15 cellular contexts compared by ENCODE assay signal in the genomic region with DNA sequence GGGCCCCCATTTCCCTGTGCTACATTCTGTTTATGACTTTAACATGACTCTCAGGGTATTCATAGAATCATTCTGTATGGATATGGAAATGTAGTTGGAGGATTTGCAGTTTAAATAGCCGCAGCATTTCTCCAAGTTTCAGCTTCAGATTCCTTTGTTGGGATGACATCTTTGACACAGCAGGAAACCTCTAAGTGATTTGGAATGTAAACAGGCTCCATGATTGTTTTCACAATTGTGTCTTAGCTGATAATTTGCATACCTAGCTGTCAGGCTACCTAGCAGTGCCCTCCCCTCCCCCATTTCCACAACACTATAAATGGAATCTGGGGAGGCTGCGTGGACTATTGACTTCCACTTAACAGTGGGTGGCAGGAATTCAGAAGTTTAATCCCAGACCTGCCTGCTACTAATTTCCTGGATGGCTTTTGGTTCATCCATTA.
A peak's percentile ranks its signal among the peaks of the same experiment; 100 is the strongest.
DNase-seq lines count a peak whose midpoint lies in the region.
"Had no signal": no experiment of that assay in that cellular context is flagged by ENCODE, and none has a peak within 500 bp of the region (broad histone marks: within the 10 kb centered on the region; RNA-seq: fewer than 3 reads in every experiment).

No MANE protein-coding gene starts in this region.

- peak; percentile 64 for DNase-seq in A172 (ENCODE audit: low spot score)
- DNase-seq in GM04503 (ENCODE audit: low read depth) = peak; percentile 38
- DNase-seq in amniotic epithelial cell (ENCODE audit: low read depth) = peak; percentile 73
- no peak for DNase-seq in caudate nucleus (lab: John Stamatoyannopoulos, UW)
- DNase-seq in DMS153 (lab: John Stamatoyannopoulos, UW) = no peak
- DNase-seq in NCI-H2171 (lab: John Stamatoyannopoulos, UW) = no peak
- DNase-seq in NCI-H524 treated with DMSO at 0.1 percent for 48 hours (lab: John Stamatoyannopoulos, UW) = no peak
- DNase-seq: colonic mucosa; hippocampal formation; NCI-H1092 treated with DMSO at 0.1 percent for 48 hours; PC-3; stimulated activated CD4-positive, alpha-beta T cell treated with anti-CD3 and anti-CD28 coated beads, Interleukin-12 subunit alpha, Interleukin-12 subunit beta, amount 100 ng/mL, for 4 hours; SW 1271 had no signal

- H3K4me1 ChIP-seq in iPS-18a (ENCODE audit: control insufficient read depth, low read depth, low read length) = peaks cover 15% of the 10 kb centered on the region
- H3K4me1 ChIP-seq: colonic mucosa had no signal

- H3K27ac ChIP-seq in iPS-18a (ENCODE audit: low read length) = peak overlapping the region; percentile 56
- no peak overlapping the region for H3K27ac ChIP-seq in caudate nucleus (ENCODE audit: low read depth, low read length)
- H3K27ac ChIP-seq: colonic mucosa, esophagus muscularis mucosa had no signal

- H3K4me3 ChIP-seq in iPS-18a (ENCODE audit: low read length) = no peak overlapping the region
- H3K4me3 ChIP-seq: colonic mucosa, esophagus muscularis mucosa had no signal

- no peaks in the 10 kb centered on the region for H3K27me3 ChIP-seq in iPS-18a (ENCODE audit: control insufficient read depth, insufficient read depth, low read length)
- H3K27me3 ChIP-seq: colonic mucosa, esophagus muscularis mucosa had no signal

- no peak overlapping the region for H3K9ac ChIP-seq in iPS-18a (ENCODE audit: low read length)

- H3K36me3 ChIP-seq in iPS-18a (ENCODE audit: control insufficient read depth, low read depth, low read length) = no peaks in the 10 kb centered on the region
- H3K36me3 ChIP-seq: colonic mucosa, esophagus muscularis mucosa had no signal

- no peaks in the 10 kb centered on the region for H3K9me3 ChIP-seq in iPS-18a (ENCODE audit: control insufficient read depth, low read depth, low read length)
- H3K9me3 ChIP-seq: colonic mucosa had no signal

Comparison
In these comparisons a context has a peak if more than half of its experiments do, and no peak if none do; other contexts are left out.
1. DNase-seq: peak in A172 (single experiment), GM04503 (single experiment) and amniotic epithelial cell (single experiment); none in caudate nucleus (0 of 61), DMS153 (single experiment), NCI-H2171 (single experiment) and NCI-H524 treated with DMSO at 0.1 percent for 48 hours (single experiment).